11 cellular contexts compared by ENCODE assay signal in the genomic region with DNA sequence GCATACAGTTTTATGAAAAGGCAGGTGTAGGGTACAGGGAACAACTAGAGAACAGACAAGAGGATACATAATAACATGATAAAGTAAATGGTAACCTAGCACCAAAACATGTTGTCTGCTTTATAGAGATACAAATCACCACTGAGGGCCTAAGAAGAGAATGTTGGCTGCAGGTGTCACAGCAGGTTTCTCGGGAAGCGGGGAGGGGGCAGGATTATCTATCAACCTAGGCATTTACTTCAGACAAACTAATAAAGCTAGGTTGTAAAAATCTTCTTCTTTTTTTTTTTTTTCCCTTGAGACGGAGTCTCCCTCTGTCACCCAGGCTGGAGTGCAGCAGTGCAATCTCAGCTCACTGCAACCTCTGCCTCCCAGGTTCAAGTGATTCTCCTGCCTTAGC. TPM values are rescaled to one million over a fixed set of nuclear protein-coding genes. Genes with fewer than 3 reads are reported as not detected.
A peak's percentile ranks its signal among the peaks of the same experiment; 100 is the strongest.
DNase-seq lines count a peak whose midpoint lies in the region; ATAC-seq lines count a peak whose summit lies in the region.
"Had no signal": no experiment of that assay in that cellular context is flagged by ENCODE, and none has a peak within 500 bp of the region (broad histone marks: within the 10 kb centered on the region; RNA-seq: fewer than 3 reads in every experiment).

No MANE protein-coding gene starts in this region.

- intact Hi-C loops in dendritic cell treated with granulocyte-macrophage colony-stimulating factor and Interleukin-4, amounts not matched to agents 40 ng/mL and 50 ng/mL, for 4 days (cut with micrococcal nuclease), result no loop called here
- intact Hi-C loops in posterior vena cava (cut with DNase I), result no loop called here

- ATAC-seq in HG03432 (IDR thresholded peaks at IDR 0.05; ENCODE audit: unreplicated experiment), result no peak

- H3K9me3 Mint-ChIP-seq in dendritic cell treated with granulocyte-macrophage colony-stimulating factor and Interleukin-4, amounts not matched to agents 40 ng/mL and 50 ng/mL, for 4 days, result no peaks in the 10 kb centered on the region
- H3K9me3 Mint-ChIP-seq: type B pancreatic cell had no signal

- no peaks in the 10 kb centered on the region for H3K27me3 Mint-ChIP-seq in dendritic cell treated with granulocyte-macrophage colony-stimulating factor and Interleukin-4, amounts not matched to agents 40 ng/mL and 50 ng/mL, for 4 days

- no peak overlapping the region for H3K4me3 Mint-ChIP-seq in dendritic cell treated with granulocyte-macrophage colony-stimulating factor and Interleukin-4, amounts not matched to agents 40 ng/mL and 50 ng/mL, for 4 days
- H3K4me3 Mint-ChIP-seq: type B pancreatic cell had no signal

- peaks cover 21% of the 10 kb centered on the region for H3K4me1 Mint-ChIP-seq in dendritic cell treated with granulocyte-macrophage colony-stimulating factor and Interleukin-4, amounts not matched to agents 40 ng/mL and 50 ng/mL, for 4 days (ENCODE audit: low read depth)

- no peaks in the 10 kb centered on the region for H3K36me3 Mint-ChIP-seq in dendritic cell treated with granulocyte-macrophage colony-stimulating factor and Interleukin-4, amounts not matched to agents 40 ng/mL and 50 ng/mL, for 4 days (ENCODE audit: low read depth)
- H3K36me3 Mint-ChIP-seq: type B pancreatic cell had no signal

- DNase-seq in DMS153 (lab: John Stamatoyannopoulos, UW) (peak; percentile 52), DMS153 treated with DMSO at 0.1 percent for 48 hours (lab: John Stamatoyannopoulos, UW; ENCODE audit: unreplicated experiment) (no peak), COR-L47 (lab: John Stamatoyannopoulos, UW) (peak; percentile 18), NCI-H2196 (lab: John Stamatoyannopoulos, UW; ENCODE audit: unreplicated experiment) (peak; percentile 22), AML-193 (lab: John Stamatoyannopoulos, UW) (no peak), posterior vena cava (ENCODE audit: low spot score) (no peak)
- DNase-seq: activated effector memory CD4-positive, alpha-beta T cell treated with Interleukin-2 at 50 U/mL for 16 hours; PC-3 had no signal

- H3K27ac Mint-ChIP-seq in dendritic cell treated with granulocyte-macrophage colony-stimulating factor and Interleukin-4, amounts not matched to agents 40 ng/mL and 50 ng/mL, for 4 days, result peak overlapping the region; percentile 39

RNA-seq across cellular contexts. Expression of gene PIM1, which starts 22.7 kb away (rescaled TPM):
- 10 to 100 TPM; 32.3 to 34.3 TPM for total RNA-seq in posterior vena cava

Comparison
In these comparisons a context has a peak if more than half of its experiments do, and no peak if none do; other contexts are left out.
1. DNase-seq: peak in DMS153 (single experiment), COR-L47 (single experiment) and NCI-H2196 (single experiment); none in DMS153 treated with DMSO at 0.1 percent for 48 hours (single experiment), AML-193 (0 of 2) and posterior vena cava (single experiment).